In genomic region chr15:39834256-39834655, GRCh38 we compare ENCODE assay signal across 25 cellular contexts. TPM values are rescaled to one million over a fixed set of nuclear protein-coding genes. Genes with fewer than 3 reads are reported as not detected.
DNase-seq lines count a peak whose midpoint lies in the region; ATAC-seq, FAIRE-seq and TF ChIP-seq lines count a peak whose summit lies in the region.
"Had no signal": no experiment of that assay in that cellular context is flagged by ENCODE, and none has a peak within 500 bp of the region (broad histone marks: within the 10 kb centered on the region; RNA-seq: fewer than 3 reads in every experiment).

No MANE protein-coding gene starts in this region.

- no peak overlapping the region for H3K4me3 ChIP-seq in BJ (ENCODE audit: low read depth, low read length)
- peak overlapping the region; percentile 15; the same call in 1 of the 2 replicates for H3K4me3 ChIP-seq in PC-3 (ENCODE audit: low read length)
- H3K4me3 ChIP-seq: gastrocnemius medialis, lower lobe of right lung, right atrium auricular region, uterus had no signal

- H3K4me3 Mint-ChIP-seq in naive thymus-derived CD8-positive, alpha-beta T cell: no peak overlapping the region
- no peak overlapping the region for H3K4me3 Mint-ChIP-seq in endothelial cell (ENCODE audit: unreplicated experiment)
- H3K4me3 Mint-ChIP-seq: CD4-positive, alpha-beta T cell had no signal

- H3K4me1 Mint-ChIP-seq in naive thymus-derived CD8-positive, alpha-beta T cell: no peaks in the 10 kb centered on the region
- H3K4me1 Mint-ChIP-seq in endothelial cell (ENCODE audit: unreplicated experiment): peaks cover 3% of the 10 kb centered on the region

- H3K9ac ChIP-seq in PC-3 (ENCODE audit: low read length): peak overlapping the region; percentile 40

- peaks cover 0 to 2% (median 0%) of the 10 kb centered on the region in 3 donors for H3K36me3 Mint-ChIP-seq in naive thymus-derived CD8-positive, alpha-beta T cell
- no peaks in the 10 kb centered on the region for H3K36me3 Mint-ChIP-seq in endothelial cell (ENCODE audit: low read depth, unreplicated experiment)

- H3F3A ChIP-seq in PC-3 (ENCODE audit: low read length, unreplicated experiment): peaks cover 8% of the 10 kb centered on the region

- no peak overlapping the region for H2AFZ ChIP-seq in PC-3 (ENCODE audit: low read length)

- peaks cover 11% of the 10 kb centered on the region; the same call in 1 of the 2 replicates for H3K79me2 ChIP-seq in PC-3 (ENCODE audit: low read length)

- H4K20me1 ChIP-seq in PC-3 (ENCODE audit: low read length): no peaks in the 10 kb centered on the region

- BruUV-seq in PC-3 (replicated peaks; lab: Mats Ljungman, UMichigan): no TSS peak

- DNase-seq in BJ (ENCODE audit: low read depth) (peak; percentile 59), PC-3 (peak; percentile 36), epithelial cell of prostate (ENCODE audit: low read depth, low spot score) (no peak), sciatic nerve (ENCODE audit: low spot score) (no peak), dermis blood vessel endothelial cell (no peak), endothelial cell (ENCODE audit: low spot score) (no peak), D721Med (ENCODE audit: insufficient read length, low spot score) (no peak)
- DNase-seq in naive thymus-derived CD8-positive, alpha-beta T cell: no peak
- DNase-seq: activated CD4-positive, alpha-beta T cell treated with anti-CD3 and anti-CD28 coated beads for 48 hours; activated effector memory CD4-positive, alpha-beta T cell treated with Interleukin-2 at 50 U/mL for 16 hours; CD4-positive, alpha-beta T cell; gastrocnemius medialis; hypothalamus; islet precursor cell; lower lobe of right lung; MM.1S; NCI-H1436; NCI-H2171; NCI-H526 treated with DMSO at 0.1 percent for 48 hours; T-helper 1 cell; uterus had no signal

- H3K9me3 ChIP-seq in PC-3 (ENCODE audit: low read length): no peaks in the 10 kb centered on the region
- H3K9me3 ChIP-seq: gastrocnemius medialis, lower lobe of right lung, right atrium auricular region, uterus had no signal

- CTCF ChIA-PET in BJ (lab: Yijun Ruan, JAX): interaction anchor here (1.0 to 2.4 kb wide), 4 partner anchors 9 to 50 kb away, joined by 3 to 5 read pairs (median 4); no protein-coding TSS in a partner anchor
- CTCF ChIA-PET in PC-3 (lab: Charles Lee): interaction anchor here (0.7 to 0.9 kb wide), 3 partner anchors 47 to 142 kb away, joined by 3 read pairs; no protein-coding TSS in a partner anchor

- H3K27me3 Mint-ChIP-seq in naive thymus-derived CD8-positive, alpha-beta T cell: peaks cover 12 to 49% (median 20%) of the 10 kb centered on the region in 5 donors
- peaks cover 1% of the 10 kb centered on the region for H3K27me3 Mint-ChIP-seq in endothelial cell (ENCODE audit: unreplicated experiment)

- peaks cover 27% of the 10 kb centered on the region for H3K4me1 ChIP-seq in PC-3 (ENCODE audit: insufficient read depth, low read length)
- H3K4me1 ChIP-seq: gastrocnemius medialis, lower lobe of right lung, right atrium auricular region, uterus had no signal

- H3K27me3 ChIP-seq in BJ (ENCODE audit: control insufficient read depth, insufficient read depth, low read length) (no peaks in the 10 kb centered on the region), PC-3 (ENCODE audit: low read length) (no peaks in the 10 kb centered on the region)
- H3K27me3 ChIP-seq: gastrocnemius medialis, right atrium auricular region, uterus had no signal

- H3K27ac Mint-ChIP-seq in naive thymus-derived CD8-positive, alpha-beta T cell: no peak overlapping the region
- no peak overlapping the region for H3K27ac Mint-ChIP-seq in endothelial cell (ENCODE audit: unreplicated experiment)
- H3K27ac Mint-ChIP-seq: CD4-positive, alpha-beta T cell had no signal

- H3K4me2 ChIP-seq in PC-3 (ENCODE audit: low read length): peak overlapping the region; percentile 74

- intact Hi-C loops in PC-3 (cut with micrococcal nuclease): no loop called here
- intact Hi-C loops in sciatic nerve (cut with DNase I): no loop called here

- TF ChIP-seq CTCF in BJ (IDR thresholded peaks at IDR 0.05; ENCODE audit: insufficient read depth, low read depth, low read length): no peak
- TF ChIP-seq CTCF in PC-3 (conservative IDR thresholded peaks at IDR 0.05; ENCODE audit: low read depth, low read length): no peak
- TF ChIP-seq CTCF in endothelial cell (IDR thresholded peaks at IDR 0.05; ENCODE audit: unreplicated experiment): no peak
- no peak for TF ChIP-seq CTCF in D721Med (IDR thresholded peaks at IDR 0.05; ENCODE audit: insufficient read depth, missing control alignments)

- FAIRE-seq in D721Med (lab: Jason Lieb, UNC): no peak
- FAIRE-seq: GM12891, H1 had no signal

- H3K27ac ChIP-seq in PC-3 (ENCODE audit: low read length) (peak overlapping the region; percentile 79), epithelial cell of prostate (peak overlapping the region; percentile 42)
- H3K27ac ChIP-seq: gastrocnemius medialis, lower lobe of right lung, right atrium auricular region, uterus had no signal

- H3K36me3 ChIP-seq in BJ (ENCODE audit: control insufficient read depth, insufficient read depth, low read length) (no peaks in the 10 kb centered on the region), PC-3 (ENCODE audit: low read depth, low read length) (no peaks in the 10 kb centered on the region)
- H3K36me3 ChIP-seq: gastrocnemius medialis, lower lobe of right lung, right atrium auricular region, uterus had no signal

- H3K9me2 ChIP-seq in PC-3 (replicated peaks; ENCODE audit: low read length): no peaks in the 10 kb centered on the region

- ATAC-seq in PC-3 (no peak), sciatic nerve (peak; percentile 66)
- ATAC-seq in naive thymus-derived CD8-positive, alpha-beta T cell: no peak
- ATAC-seq: gastrocnemius medialis, lower lobe of right lung, Right ventricle myocardium inferior had no signal

- peaks cover 0 to 9% (median 0%) of the 10 kb centered on the region in 9 donors for H3K9me3 Mint-ChIP-seq in naive thymus-derived CD8-positive, alpha-beta T cell
- H3K9me3 Mint-ChIP-seq in endothelial cell (ENCODE audit: unreplicated experiment): no peaks in the 10 kb centered on the region
- H3K9me3 Mint-ChIP-seq: CD4-positive, alpha-beta T cell had no signal

- POLR2A ChIA-PET in BJ (lab: Charles Lee): no interaction called here
- POLR2A ChIA-PET in PC-3 (lab: Charles Lee; ENCODE audit: unreplicated experiment): interaction anchor here (0.6 kb wide), 1 partner anchor 703 kb away, joined by 4 read pairs; no protein-coding TSS in a partner anchor
- POLR2A ChIA-PET in naive thymus-derived CD8-positive, alpha-beta T cell (lab: Charles Lee): no interaction called here

RNA-seq across cellular contexts. Expression of gene FSIP1, which starts 51.6 kb away (rescaled TPM):
- polyA plus RNA-seq in BJ (2011; rRNA removed): 0.22 and 0.65 TPM in 2 replicates
- 0.43 and 0.82 TPM in 2 replicates for polyA minus RNA-seq in BJ (2011; rRNA and poly(A)+ RNA removed)
- total RNA-seq in PC-3 (2014; rRNA removed) (0.07 and 0.81 TPM in 2 replicates), sciatic nerve (0.85 TPM), dermis blood vessel endothelial cell (0.37 and 0.85 TPM in 2 replicates), endothelial cell (ENCODE audit: unreplicated experiment) (0.41 TPM)
- total RNA-seq in naive thymus-derived CD8-positive, alpha-beta T cell: under 1 TPM; 0.30 to 0.55 TPM
- polyA plus RNA-seq in naive thymus-derived CD8-positive, alpha-beta T cell: under 1 TPM in 2 of 3 donors, not detected in 1; 0.44 to 0.85 TPM

Comparison
In these comparisons a context has a peak if more than half of its experiments do, and no peak if none do; other contexts are left out.
1. DNase-seq: peak in BJ (single experiment) and PC-3 (single experiment); none in epithelial cell of prostate (single experiment), sciatic nerve (single experiment), naive thymus-derived CD8-positive, alpha-beta T cell (0 of 10), dermis blood vessel endothelial cell (single experiment), endothelial cell (single experiment) and D721Med (single experiment).